ENCODE assay signal across 1 cellular context in the genomic region with DNA sequence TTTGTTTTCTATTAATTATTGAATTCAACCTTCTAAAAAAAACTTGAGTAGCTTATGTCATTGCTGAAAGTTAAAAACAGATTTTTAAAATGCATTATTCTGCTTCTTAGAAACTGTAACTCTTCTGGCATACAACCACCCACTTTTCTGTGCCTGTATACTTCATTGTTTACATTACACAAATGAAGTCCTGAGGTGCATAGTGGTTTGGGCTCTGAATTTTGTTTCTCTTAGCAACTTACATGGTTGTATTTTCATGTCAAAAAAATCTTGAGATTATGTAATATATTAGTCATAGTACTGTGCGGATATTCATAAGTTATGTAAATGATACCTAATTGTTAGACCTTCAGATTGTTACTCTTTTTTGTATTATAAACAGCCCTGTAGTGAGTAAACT.
TF ChIP-seq lines count a peak whose summit lies in the region.

No MANE protein-coding gene starts in this region.

TF ChIP-seq in IMR-90, 13 proteins besides CTCF, POLR2A, EP300 and RAD21:
- no peak for TF ChIP-seq NFE2L2 (IDR thresholded peaks at IDR 0.05; ENCODE audit: low read depth, low read length)
- TF ChIP-seq USF2 (IDR thresholded peaks at IDR 0.05; ENCODE audit: low read depth, low read length) = no peak
- TF ChIP-seq MAFK (IDR thresholded peaks at IDR 0.05; ENCODE audit: low read depth, low read length) = no peak
- TF ChIP-seq MXI1 (IDR thresholded peaks at IDR 0.05; ENCODE audit: borderline replicate concordance, low read depth, low read length) = no peak
- no peak for TF ChIP-seq RFX5 (IDR thresholded peaks at IDR 0.05; ENCODE audit: low read depth, low read length)
- TF ChIP-seq BHLHE40 (IDR thresholded peaks at IDR 0.05; ENCODE audit: low read depth, low read length) = no peak
TF ChIP-seq in IMR-90: peak in this region for 0.
